Comparison of ENCODE assay signal across 1 cellular context in genomic region chr16:2194852-2195315, GRCh38.
TF ChIP-seq lines count a peak whose summit lies in the region.

No MANE protein-coding gene starts in this region.

TF ChIP-seq in endothelial cell of umbilical vein, 7 proteins besides CTCF, POLR2A, EP300 and RAD21:
- TF ChIP-seq EZH2 (IDR thresholded peaks at IDR 0.05; ENCODE audit: borderline replicate concordance, low read depth, low read length, severe bottlenecking) (no peak), JUN (IDR thresholded peaks at IDR 0.05; ENCODE audit: borderline replicate concordance, insufficient read depth, insufficient read length, low read depth) (no peak), FOS (IDR thresholded peaks at IDR 0.05; ENCODE audit: borderline replicate concordance, insufficient read depth, low read length) (no peak), GATA2 (IDR thresholded peaks at IDR 0.05; ENCODE audit: insufficient read depth, insufficient read length, low read depth, low read length) (no peak), MYC (IDR thresholded peaks at IDR 0.05; ENCODE audit: low read depth, low read length) (no peak), POLR2AphosphoS5 (IDR thresholded peaks at IDR 0.05; ENCODE audit: insufficient read depth, low read depth, low read length) (no peak), MAX (IDR thresholded peaks at IDR 0.05; ENCODE audit: insufficient read depth, insufficient read length) (no peak)
TF ChIP-seq in endothelial cell of umbilical vein: peak in this region for 0.
